Comparison of ENCODE assay signal across 26 cellular contexts in the genomic region with DNA sequence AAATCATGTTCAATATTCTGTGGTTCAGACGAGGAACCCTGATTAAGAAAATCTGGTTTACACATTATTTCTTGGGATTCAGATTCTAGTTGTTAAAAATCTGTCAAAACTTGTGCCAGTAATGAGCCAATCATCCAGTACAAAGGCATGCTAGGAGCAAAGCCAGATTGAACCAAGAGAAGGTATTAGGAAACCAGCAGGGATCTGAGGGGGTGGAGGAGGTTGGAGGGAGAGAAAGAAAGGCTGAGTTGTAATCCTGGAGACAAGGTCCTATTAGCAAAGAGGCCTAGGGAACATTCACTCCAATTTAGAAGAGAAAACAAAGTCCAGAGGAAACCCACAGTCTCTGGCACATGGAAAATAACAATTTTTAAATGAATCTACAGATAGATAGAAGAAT.
A peak's percentile ranks its signal among the peaks of the same experiment; 100 is the strongest.
DNase-seq lines count a peak whose midpoint lies in the region; ATAC-seq and TF ChIP-seq lines count a peak whose summit lies in the region.
"Had no signal": no experiment of that assay in that cellular context is flagged by ENCODE, and none has a peak within 500 bp of the region (broad histone marks: within the 10 kb centered on the region; RNA-seq: fewer than 3 reads in every experiment).

No MANE protein-coding gene starts in this region.

- no peaks in the 10 kb centered on the region for H3K36me3 ChIP-seq in CD4-positive, alpha-beta memory T cell (ENCODE audit: insufficient read depth, low read length)
- H3K36me3 ChIP-seq: heart left ventricle, left ventricle myocardium inferior had no signal

- no peak overlapping the region for H3K27ac ChIP-seq in CD4-positive, alpha-beta memory T cell (ENCODE audit: low read depth, low read length)
- H3K27ac ChIP-seq: heart left ventricle, left ventricle myocardium inferior, testis had no signal

- CTCF ChIA-PET in activated CD8-positive, alpha-beta memory T cell treated with anti-CD3 and anti-CD28 coated beads, Interleukin-2, amount 10 ng/mL, durations not matched to agents 7 days and 5 days (lab: Charles Lee), result no interaction called here
- CTCF ChIA-PET in CD4-positive, alpha-beta memory T cell (lab: Charles Lee; ENCODE audit: partially characterized antibody), result no interaction called here

- peaks cover 20% of the 10 kb centered on the region for H3K36me3 Mint-ChIP-seq in activated CD8-positive, alpha-beta memory T cell treated with anti-CD3 and anti-CD28 coated beads, Interleukin-2, amount 10 ng/mL, durations not matched to agents 7 days and 5 days
- peaks cover 6 to 26% of the 10 kb centered on the region in 2 donors for H3K36me3 Mint-ChIP-seq in CD4-positive, alpha-beta memory T cell

- no peak overlapping the region for H3K4me3 Mint-ChIP-seq in activated CD8-positive, alpha-beta memory T cell treated with anti-CD3 and anti-CD28 coated beads, Interleukin-2, amount 10 ng/mL, durations not matched to agents 7 days and 5 days
- H3K4me3 Mint-ChIP-seq in CD4-positive, alpha-beta memory T cell, result no peak overlapping the region
- H3K4me3 Mint-ChIP-seq: activated T-cell treated with anti-CD3 and anti-CD28 coated beads, Interleukin-2, amount 50 U/mL, for 4 hours; CD4-positive, alpha-beta T cell; stimulated activated naive B cell treated with anti-CD40 and anti-IgM and Interleukin-4, amounts not matched to agents 10 μg/mL and 1 μg/mL and 100 μg/mL, for 72 hours had no signal

- no peaks in the 10 kb centered on the region for H3K9me3 ChIP-seq in CD4-positive, alpha-beta memory T cell (ENCODE audit: control insufficient read depth in 1 of 2, low read length in 2 of 2)
- H3K9me3 ChIP-seq: heart left ventricle, left ventricle myocardium inferior, testis had no signal

- intact Hi-C loops in CD4-positive, alpha-beta memory T cell (cut with micrococcal nuclease), result no loop called here

- H3K27me3 Mint-ChIP-seq in activated CD8-positive, alpha-beta memory T cell treated with anti-CD3 and anti-CD28 coated beads, Interleukin-2, amount 10 ng/mL, durations not matched to agents 7 days and 5 days, result no peaks in the 10 kb centered on the region
- no peaks in the 10 kb centered on the region for H3K27me3 Mint-ChIP-seq in CD4-positive, alpha-beta memory T cell
- H3K27me3 Mint-ChIP-seq: CD4-positive, alpha-beta T cell; progenitor cell of endocrine pancreas; stimulated activated naive B cell treated with anti-CD40 and anti-IgM and Interleukin-4, amounts not matched to agents 10 μg/mL and 1 μg/mL and 100 μg/mL, for 72 hours had no signal

- ATAC-seq in activated CD8-positive, alpha-beta memory T cell treated with anti-CD3 and anti-CD28 coated beads, Interleukin-2, amount 10 ng/mL, durations not matched to agents 7 days and 5 days, result no peak
- ATAC-seq: activated T-cell treated with anti-CD3 and anti-CD28 coated beads, Interleukin-2, amount 50 U/mL, for 4 hours; esophagus mucosa; heart left ventricle; Right ventricle myocardium inferior; stimulated activated naive B cell treated with anti-CD40 and anti-IgM and Interleukin-4, amounts not matched to agents 10 μg/mL and 1 μg/mL and 100 μg/mL, for 72 hours had no signal

- H3K9me3 Mint-ChIP-seq in activated CD8-positive, alpha-beta memory T cell treated with anti-CD3 and anti-CD28 coated beads, Interleukin-2, amount 10 ng/mL, durations not matched to agents 7 days and 5 days (ENCODE audit: low read depth), result peaks cover 4% of the 10 kb centered on the region
- H3K9me3 Mint-ChIP-seq in CD4-positive, alpha-beta memory T cell, result peaks cover 0 to 7% (median 0%) of the 10 kb centered on the region in 8 donors
- H3K9me3 Mint-ChIP-seq: activated T-cell treated with anti-CD3 and anti-CD28 coated beads, Interleukin-2, amount 50 U/mL, for 4 hours; CD4-positive, alpha-beta T cell had no signal

- no peak for TF ChIP-seq CTCF in fibroblast of pulmonary artery (IDR thresholded peaks at IDR 0.05; ENCODE audit: low read length, missing control alignments)

- POLR2A ChIA-PET in CD4-positive, alpha-beta memory T cell (lab: Charles Lee; ENCODE audit: partially characterized antibody), result no interaction called here

- H3K4me1 Mint-ChIP-seq in activated CD8-positive, alpha-beta memory T cell treated with anti-CD3 and anti-CD28 coated beads, Interleukin-2, amount 10 ng/mL, durations not matched to agents 7 days and 5 days, result peaks cover 21% of the 10 kb centered on the region
- peaks cover 0 to 2% (median 0%) of the 10 kb centered on the region in 4 donors for H3K4me1 Mint-ChIP-seq in CD4-positive, alpha-beta memory T cell
- H3K4me1 Mint-ChIP-seq: stimulated activated naive B cell treated with anti-CD40 and anti-IgM and Interleukin-4, amounts not matched to agents 10 μg/mL and 1 μg/mL and 100 μg/mL, for 72 hours had no signal

- H3K27me3 ChIP-seq in CD4-positive, alpha-beta memory T cell (ENCODE audit: insufficient read depth, low read length), result no peaks in the 10 kb centered on the region
- H3K27me3 ChIP-seq: heart left ventricle, testis had no signal

- peak; percentile 32 for DNase-seq in GM04504 (ENCODE audit: low read depth)
- peak; percentile 52 for DNase-seq in astrocyte of the hippocampus (ENCODE audit: low read depth, low spot score)
- DNase-seq in fibroblast of pulmonary artery (ENCODE audit: low read depth), result peak; percentile 71
- DNase-seq in skeletal muscle cell (ENCODE audit: low read depth), result peak; percentile 45
- DNase-seq in activated CD8-positive, alpha-beta memory T cell treated with anti-CD3 and anti-CD28 coated beads, Interleukin-2, amount 10 ng/mL, durations not matched to agents 7 days and 5 days, result no peak
- no peak for DNase-seq in amniotic stem cell (lab: John Stamatoyannopoulos, UW)
- no peak for DNase-seq in CD4-positive, alpha-beta memory T cell
- DNase-seq in midbrain (lab: John Stamatoyannopoulos, UW), result no peak
- DNase-seq: activated CD4-positive, alpha-beta T cell treated with anti-CD3 and anti-CD28 coated beads for 1 hour; activated CD8-positive, alpha-beta memory T cell treated with anti-CD3 and anti-CD28 coated beads for 24 hours; activated naive CD4-positive, alpha-beta T cell; activated T-cell treated with anti-CD3 and anti-CD28 coated beads, Interleukin-2, amount 50 U/mL, for 4 hours; CD4-positive, alpha-beta T cell; DMS153; effector CD4-positive, alpha-beta T cell; heart left ventricle; KG1; left ventricle myocardium inferior; NCI-H187; small intestine; stimulated activated naive B cell treated with anti-CD40 and anti-IgM and Interleukin-4, amounts not matched to agents 10 μg/mL and 1 μg/mL and 100 μg/mL, for 72 hours; T-helper 9 cell; testis had no signal

- H3K4me1 ChIP-seq in CD4-positive, alpha-beta memory T cell (ENCODE audit: insufficient read depth, low read length), result no peaks in the 10 kb centered on the region
- H3K4me1 ChIP-seq: testis had no signal

- no peak overlapping the region for H3K4me3 ChIP-seq in fibroblast of pulmonary artery (replicated peaks; ENCODE audit: low read depth, low read length)
- no peak overlapping the region for H3K4me3 ChIP-seq in skeletal muscle cell (ENCODE audit: low read depth, low read length)
- no peak overlapping the region for H3K4me3 ChIP-seq in CD4-positive, alpha-beta memory T cell (ENCODE audit: low read length in 2 of 2)
- H3K4me3 ChIP-seq: heart left ventricle, left ventricle myocardium inferior, testis had no signal

- H3K27ac Mint-ChIP-seq in activated CD8-positive, alpha-beta memory T cell treated with anti-CD3 and anti-CD28 coated beads, Interleukin-2, amount 10 ng/mL, durations not matched to agents 7 days and 5 days, result no peak overlapping the region
- H3K27ac Mint-ChIP-seq in CD4-positive, alpha-beta memory T cell, result no peak overlapping the region
- H3K27ac Mint-ChIP-seq: CD4-positive, alpha-beta T cell; progenitor cell of endocrine pancreas; stimulated activated naive B cell treated with anti-CD40 and anti-IgM and Interleukin-4, amounts not matched to agents 10 μg/mL and 1 μg/mL and 100 μg/mL, for 72 hours had no signal

Comparison
In these comparisons a context has a peak if more than half of its experiments do, and no peak if none do; other contexts are left out.
1. DNase-seq: peak in GM04504 (single experiment), astrocyte of the hippocampus (single experiment), fibroblast of pulmonary artery (single experiment) and skeletal muscle cell (single experiment); none in activated CD8-positive, alpha-beta memory T cell treated with anti-CD3 and anti-CD28 coated beads, Interleukin-2, amount 10 ng/mL, durations not matched to agents 7 days and 5 days (single experiment), amniotic stem cell (single experiment), CD4-positive, alpha-beta memory T cell (0 of 5) and midbrain (single experiment).